In genomic region chr12:115599251-115599811, GRCh38 we compare ENCODE assay signal across 14 cellular contexts.
A peak's percentile ranks its signal among the peaks of the same experiment; 100 is the strongest.
DNase-seq lines count a peak whose midpoint lies in the region; ATAC-seq and TF ChIP-seq lines count a peak whose summit lies in the region.
"Had no signal": no experiment of that assay in that cellular context is flagged by ENCODE, and none has a peak within 500 bp of the region (broad histone marks: within the 10 kb centered on the region; RNA-seq: fewer than 3 reads in every experiment).

No MANE protein-coding gene starts in this region.

- no peak overlapping the region for H3K27ac Mint-ChIP-seq in stimulated activated memory B cell treated with anti-CD40 and anti-IgM and Interleukin-4, amounts not matched to agents 10 μg/mL and 1 μg/mL and 100 μg/mL, for 72 hours
- no peak overlapping the region for H3K27ac Mint-ChIP-seq in WTC11
- H3K27ac Mint-ChIP-seq: activated naive CD4-positive, alpha-beta T cell treated with anti-CD3 and anti-CD28 coated beads, Interleukin-2, amount 50 U/mL, for 24 hours; memory B cell had no signal

- peaks cover 2% of the 10 kb centered on the region for H3K27me3 Mint-ChIP-seq in stimulated activated memory B cell treated with anti-CD40 and anti-IgM and Interleukin-4, amounts not matched to agents 10 μg/mL and 1 μg/mL and 100 μg/mL, for 72 hours
- no peaks in the 10 kb centered on the region for H3K27me3 Mint-ChIP-seq in WTC11 (ENCODE audit: low read depth)

- intact Hi-C loops in IMR-90 (cut with micrococcal nuclease), result no loop called here

- no peak for TF ChIP-seq RAD21 in IMR-90 (IDR thresholded peaks at IDR 0.05; ENCODE audit: low read length)

- no peak overlapping the region for H2BK5ac ChIP-seq in IMR-90 (ENCODE audit: low read depth, low read length, poor library complexity, severe bottlenecking)

- H3K4ac ChIP-seq in IMR-90 (ENCODE audit: low read depth, low read length), result no peak overlapping the region

- H3K4me1 ChIP-seq in IMR-90 (ENCODE audit: control insufficient read depth, insufficient read depth, low read length) (no peaks in the 10 kb centered on the region), stomach smooth muscle (ENCODE audit: control insufficient read depth, insufficient read depth, low read length) (peaks cover 8% of the 10 kb centered on the region)
- H3K4me1 ChIP-seq: uterus had no signal

- H3K9me3 Mint-ChIP-seq in stimulated activated memory B cell treated with anti-CD40 and anti-IgM and Interleukin-4, amounts not matched to agents 10 μg/mL and 1 μg/mL and 100 μg/mL, for 72 hours, result peaks cover 9% of the 10 kb centered on the region
- peaks cover 6% of the 10 kb centered on the region for H3K9me3 Mint-ChIP-seq in WTC11
- H3K9me3 Mint-ChIP-seq: activated naive CD4-positive, alpha-beta T cell treated with anti-CD3 and anti-CD28 coated beads, Interleukin-2, amount 50 U/mL, for 24 hours had no signal

- H3K36me3 ChIP-seq in IMR-90 (ENCODE audit: control insufficient read depth, insufficient read depth, low read length), result no peaks in the 10 kb centered on the region
- H3K36me3 ChIP-seq in stomach smooth muscle (ENCODE audit: control insufficient read depth in 2 of 2, insufficient read depth in 2 of 2, low read length in 2 of 2), result no peaks in the 10 kb centered on the region
- H3K36me3 ChIP-seq: uterus had no signal

- H3K9me1 ChIP-seq in IMR-90 (ENCODE audit: insufficient read depth, low read length), result no peaks in the 10 kb centered on the region

- no peak for ATAC-seq in IMR-90 (ENCODE audit: low read depth)
- ATAC-seq in stimulated activated memory B cell treated with anti-CD40 and anti-IgM and Interleukin-4, amounts not matched to agents 10 μg/mL and 1 μg/mL and 100 μg/mL, for 72 hours, result no peak
- no peak for ATAC-seq in GM18870 (IDR thresholded peaks at IDR 0.05; ENCODE audit: unreplicated experiment)
- ATAC-seq in WTC11, result no peak
- ATAC-seq: HepG2 had no signal

- H3K4me1 Mint-ChIP-seq in stimulated activated memory B cell treated with anti-CD40 and anti-IgM and Interleukin-4, amounts not matched to agents 10 μg/mL and 1 μg/mL and 100 μg/mL, for 72 hours, result no peaks in the 10 kb centered on the region
- H3K4me1 Mint-ChIP-seq in WTC11, result peaks cover 19% of the 10 kb centered on the region
- H3K4me1 Mint-ChIP-seq: activated naive CD4-positive, alpha-beta T cell treated with anti-CD3 and anti-CD28 coated beads, Interleukin-2, amount 50 U/mL, for 24 hours; memory B cell had no signal

- no peak overlapping the region for H3K18ac ChIP-seq in IMR-90 (ENCODE audit: low read depth, low read length)

- H2AFZ ChIP-seq in IMR-90 (replicated peaks; ENCODE audit: low read length, poor library complexity), result peak overlapping the region; percentile 58

- H3K4me3 Mint-ChIP-seq in stimulated activated memory B cell treated with anti-CD40 and anti-IgM and Interleukin-4, amounts not matched to agents 10 μg/mL and 1 μg/mL and 100 μg/mL, for 72 hours, result no peak overlapping the region
- H3K4me3 Mint-ChIP-seq in WTC11, result no peak overlapping the region
- H3K4me3 Mint-ChIP-seq: activated naive CD4-positive, alpha-beta T cell treated with anti-CD3 and anti-CD28 coated beads, Interleukin-2, amount 50 U/mL, for 24 hours; memory B cell had no signal

- no peak for TF ChIP-seq CTCF in IMR-90 (conservative IDR thresholded peaks at IDR 0.05; ENCODE audit: low read depth, low read length)
- no peak for TF ChIP-seq CTCF in WTC11 (IDR thresholded peaks at IDR 0.05)

- in situ Hi-C loops in IMR-90 (cut with MboI; ENCODE audit: low sequenced_read_pairs), result no loop called here

- H3K27ac ChIP-seq in IMR-90 (ENCODE audit: insufficient read depth, low read length) (no peak overlapping the region), stomach smooth muscle (ENCODE audit: low read length) (no peak overlapping the region)
- H3K27ac ChIP-seq: epithelial cell of prostate, uterus had no signal

- no peak overlapping the region for H2BK20ac ChIP-seq in IMR-90 (ENCODE audit: low read depth, low read length)

- no CpG with 5 or more reads among the region's 24 CpGs for WGBS in IMR-90 (ENCODE audit: extremely low coverage in 2 of 2, insufficient read length in 1 of 2), 2 experiments

- H3K9ac ChIP-seq in IMR-90 (ENCODE audit: low read depth, low read length) (no peak overlapping the region), stomach smooth muscle (ENCODE audit: low read length in 2 of 2) (no peak overlapping the region)

- CTCF ChIA-PET in IMR-90 (lab: Yijun Ruan, JAX), result interaction anchor here (0.6 kb wide), 1 partner anchor 8 kb away, joined by 7 read pairs; no protein-coding TSS in a partner anchor
- CTCF ChIA-PET in WTC11 (lab: Charles Lee), result no interaction called here

- H3K56ac ChIP-seq in IMR-90 (ENCODE audit: extremely low read depth, insufficient read depth, low read length), result no peak overlapping the region

- H3K36me3 Mint-ChIP-seq in stimulated activated memory B cell treated with anti-CD40 and anti-IgM and Interleukin-4, amounts not matched to agents 10 μg/mL and 1 μg/mL and 100 μg/mL, for 72 hours, result no peaks in the 10 kb centered on the region
- no peaks in the 10 kb centered on the region for H3K36me3 Mint-ChIP-seq in WTC11
- H3K36me3 Mint-ChIP-seq: activated naive CD4-positive, alpha-beta T cell treated with anti-CD3 and anti-CD28 coated beads, Interleukin-2, amount 50 U/mL, for 24 hours; memory B cell had no signal

- H2AK5ac ChIP-seq in IMR-90 (ENCODE audit: low read depth, low read length), result no peak overlapping the region

- dilution Hi-C loops in IMR-90 (cut with HindIII; ENCODE audit: low sequenced_read_pairs, unreplicated experiment), result no loop called here

- no peak overlapping the region for H4K91ac ChIP-seq in IMR-90 (ENCODE audit: insufficient read depth, low read depth, low read length)

- no peak overlapping the region for H2AK9ac ChIP-seq in IMR-90 (replicated peaks; ENCODE audit: low read depth, low read length, poor library complexity)

- no peak overlapping the region for H3K23ac ChIP-seq in IMR-90 (ENCODE audit: low read depth, low read length)

- H3K9me3 ChIP-seq in IMR-90 (ENCODE audit: control insufficient read depth, insufficient read depth, low read length), result no peaks in the 10 kb centered on the region; the same call in 1 of the 2 replicates
- peaks cover 0 to 2% of the 10 kb centered on the region in 2 donors for H3K9me3 ChIP-seq in stomach smooth muscle (ENCODE audit: control insufficient read depth in 2 of 2, low read length in 2 of 2)
- H3K9me3 ChIP-seq: uterus had no signal

- no peak overlapping the region for H4K5ac ChIP-seq in IMR-90 (ENCODE audit: low read depth, low read length)

- no peak for TF ChIP-seq POLR2A in IMR-90 (IDR thresholded peaks at IDR 0.05; ENCODE audit: low read depth, low read length)

- H3K79me1 ChIP-seq in IMR-90 (ENCODE audit: low read depth in 1 of 2, low read length in 2 of 2), result no peaks in the 10 kb centered on the region

- no peak overlapping the region for H3K14ac ChIP-seq in IMR-90 (replicated peaks; ENCODE audit: low read depth, low read length)

- H3K27me3 ChIP-seq in IMR-90 (ENCODE audit: control insufficient read depth, insufficient read depth, low read length), result peaks cover 7% of the 10 kb centered on the region
- peaks cover 20 to 34% of the 10 kb centered on the region in 2 donors for H3K27me3 ChIP-seq in stomach smooth muscle (ENCODE audit: control insufficient read depth in 1 of 2, insufficient read depth in 2 of 2, low read length in 2 of 2)
- H3K27me3 ChIP-seq: uterus had no signal

- no peaks in the 10 kb centered on the region for H4K20me1 ChIP-seq in IMR-90 (ENCODE audit: insufficient read depth, low read length)

- POLR2A ChIA-PET in IMR-90 (lab: Charles Lee; ENCODE audit: unreplicated experiment) (no interaction called here), WTC11 (lab: Charles Lee) (interaction anchor here (0.5 kb wide), 1 partner anchor 74 kb away, joined by 4 read pairs; no protein-coding TSS in a partner anchor)

- H2BK120ac ChIP-seq in IMR-90 (ENCODE audit: low read depth, low read length), result no peak overlapping the region

- DNase-seq in IMR-90 (no peak), SK-N-DZ (ENCODE audit: low spot score) (peak; percentile 35), iPS-NIHi11 (ENCODE audit: low spot score) (peak; percentile 57), WTC11 (ENCODE audit: low spot score) (no peak)
- DNase-seq in activated CD4-positive, alpha-beta T cell treated with anti-CD3 and anti-CD28 coated beads for 1 hour, result no peak
- DNase-seq: stimulated activated CD4-positive, alpha-beta T cell treated with anti-CD3 and anti-CD28 coated beads, Interleukin-2, amount 100 ng/mL, for 24 hours; uterus had no signal

- no peak overlapping the region for H4K8ac ChIP-seq in IMR-90 (ENCODE audit: low read depth in 2 of 2, low read length in 2 of 2)

- no peak overlapping the region for H2BK15ac ChIP-seq in IMR-90 (ENCODE audit: low read depth, low read length)

- H3K4me3 ChIP-seq in IMR-90 (ENCODE audit: insufficient read depth, low read depth, low read length) (no peak overlapping the region), stomach smooth muscle (ENCODE audit: low read length in 2 of 2) (peak overlapping the region; percentile 29 to 58)

- BruUV-seq in IMR-90 (replicated peaks; lab: Mats Ljungman, UMichigan), result no TSS peak

- no peak overlapping the region for H3K4me2 ChIP-seq in IMR-90 (ENCODE audit: low read depth, low read length)

TF ChIP-seq in IMR-90, 13 proteins besides CTCF, POLR2A, EP300 and RAD21:
- TF ChIP-seq USF2 (IDR thresholded peaks at IDR 0.05; ENCODE audit: low read depth, low read length) (no peak), MAZ (IDR thresholded peaks at IDR 0.05; ENCODE audit: borderline replicate concordance, low read depth, low read length) (no peak)

Comparison
In these comparisons a context has a peak if more than half of its experiments do, and no peak if none do; other contexts are left out.
1. DNase-seq: peak in SK-N-DZ (single experiment) and iPS-NIHi11 (single experiment); none in IMR-90 (single experiment), activated CD4-positive, alpha-beta T cell treated with anti-CD3 and anti-CD28 coated beads for 1 hour (single experiment) and WTC11 (single experiment).